ENCODE assay signal across 10 cellular contexts in genomic region chr3:126213376-126214044, GRCh38. TPM values are rescaled to one million over a fixed set of nuclear protein-coding genes. Genes with fewer than 3 reads are reported as not detected.
DNase-seq lines count a peak whose midpoint lies in the region; ATAC-seq, FAIRE-seq and TF ChIP-seq lines count a peak whose summit lies in the region.
"Had no signal": no experiment of that assay in that cellular context is flagged by ENCODE, and none has a peak within 500 bp of the region (broad histone marks: within the 10 kb centered on the region; RNA-seq: fewer than 3 reads in every experiment).

No MANE protein-coding gene starts in this region.

- no peaks in the 10 kb centered on the region for H3K27me3 ChIP-seq in keratinocyte (ENCODE audit: control insufficient read depth, extremely low read depth, insufficient read depth, low read length)
- H3K27me3 ChIP-seq in gastrocnemius medialis, result peaks cover 0 to 11% (median 0%) of the 10 kb centered on the region in 3 donors

- no peaks in the 10 kb centered on the region for H4K20me1 ChIP-seq in keratinocyte (ENCODE audit: control insufficient read depth, extremely low read depth, insufficient read depth, low read length)

- H3K4me1 ChIP-seq in keratinocyte (ENCODE audit: control insufficient read depth, extremely low read depth, insufficient read depth, low read length), result peaks cover 31% of the 10 kb centered on the region
- peaks cover 14 to 15% of the 10 kb centered on the region in 2 donors for H3K4me1 ChIP-seq in gastrocnemius medialis

- peaks cover 1% of the 10 kb centered on the region; the same call in 1 of the 2 replicates for H3K27me3 Mint-ChIP-seq in HFFc6 (ENCODE audit: insufficient read depth)

- H3K36me3 ChIP-seq in keratinocyte (ENCODE audit: control insufficient read depth in 2 of 2, extremely low read depth in 1 of 2, insufficient read depth in 2 of 2, low read length in 2 of 2) (no peaks in the 10 kb centered on the region), gastrocnemius medialis (no peaks in the 10 kb centered on the region)

- dilution Hi-C loops in keratinocyte (cut with MboI; ENCODE audit: extremely low pct_ligation_motif_present, low sequenced_read_pairs), result no loop called here

- no peak for TF ChIP-seq POLR2A in gastrocnemius medialis (IDR thresholded peaks at IDR 0.05)

- H3K9me3 ChIP-seq in keratinocyte (ENCODE audit: control insufficient read depth, low read depth, low read length) (no peaks in the 10 kb centered on the region), gastrocnemius medialis (no peaks in the 10 kb centered on the region)

- H2AFZ ChIP-seq in keratinocyte (ENCODE audit: control insufficient read depth, low read length), result peak overlapping the region; percentile 81

- intact Hi-C loops in gastrocnemius medialis (cut with DNase I; ENCODE audit: low total_unique reads), result loop anchor here (1.0 to 2.0 kb wide), 3 partner anchors 15 to 79 kb away; partner anchors contain the start of gene ALDH1L1

- H3K9ac ChIP-seq in keratinocyte (ENCODE audit: control insufficient read depth, extremely low read depth, insufficient read depth, low read length), result peak overlapping the region; percentile 18

- H3K9me1 ChIP-seq in keratinocyte (ENCODE audit: control insufficient read depth, extremely low read depth, insufficient read depth, low read length), result no peaks in the 10 kb centered on the region

- H3K4me3 ChIP-seq in keratinocyte (ENCODE audit: control insufficient read depth in 2 of 3, extremely low read depth in 1 of 3, insufficient read depth in 2 of 3, low read depth in 1 of 3, low read length in 3 of 3) (peak overlapping the region in 1 of 3 experiments; percentile 44), gastrocnemius medialis (peak overlapping the region; percentile 54 to 84 (median 62))

- peaks cover 73% of the 10 kb centered on the region for H3K4me1 Mint-ChIP-seq in HFFc6 (ENCODE audit: low read depth)

- H3K36me3 Mint-ChIP-seq in HFFc6 (ENCODE audit: low read depth), result peaks cover 9% of the 10 kb centered on the region

- in situ Hi-C loops in gastrocnemius medialis (cut with MboI; ENCODE audit: low sequenced_read_pairs in 4 of 4), result no loop called here

- DNase-seq in HFFc6 (no peak), caudate nucleus (lab: John Stamatoyannopoulos, UW) (peak in 10 of 61 donors; percentile 9 to 62 (median 30)), keratinocyte (ENCODE audit: low read depth, low spot score) (no peak), gastrocnemius medialis (no peak), NCI-H2029 (lab: John Stamatoyannopoulos, UW) (no peak), occipital lobe (lab: John Stamatoyannopoulos, UW) (no peak)
- DNase-seq in activated CD4-positive, alpha-beta T cell treated with anti-CD3 and anti-CD28 coated beads, Interleukin-2, amount 50 U/mL, for 4 hours, result no peak
- DNase-seq: activated B cell treated with CpG ODN at 0.5 μM for 24 hours; stimulated activated CD4-positive, alpha-beta T cell treated with anti-CD3 and anti-CD28 coated beads, Interleukin-1b, Interleukin-23, amount 100 ng/mL, for 48 hours had no signal

- FAIRE-seq in keratinocyte (lab: Jason Lieb, UNC), result no peak

- H3K27ac ChIP-seq in caudate nucleus (ENCODE audit: low read depth, low read length), result peak overlapping the region; percentile 44
- no peak overlapping the region for H3K27ac ChIP-seq in keratinocyte (ENCODE audit: control insufficient read depth, insufficient read depth, low read length)
- H3K27ac ChIP-seq in gastrocnemius medialis, result peak overlapping the region; percentile 8 to 60 (median 36)

- peaks cover 3% of the 10 kb centered on the region; the same call in 1 of the 2 replicates for H3K9me3 Mint-ChIP-seq in HFFc6
- H3K9me3 Mint-ChIP-seq: activated B cell treated with CpG ODN at 0.5 μM for 24 hours had no signal

- H3K4me2 ChIP-seq in keratinocyte (ENCODE audit: control insufficient read depth, extremely low read depth, insufficient read depth, low read depth, low read length), result peak overlapping the region; percentile 58

- ATAC-seq in gastrocnemius medialis, result peak; percentile 49 to 66
- ATAC-seq in GM21381 (IDR thresholded peaks at IDR 0.05; ENCODE audit: unreplicated experiment), result no peak

- H3K27ac Mint-ChIP-seq in HFFc6, result peak overlapping the region; percentile 89
- H3K27ac Mint-ChIP-seq: activated B cell treated with CpG ODN at 0.5 μM for 24 hours had no signal

- TF ChIP-seq CTCF in HFFc6 (IDR thresholded peaks at IDR 0.05) (0 out of 2 replicates have a peak, but pooled peaks have one; percentile 19), keratinocyte (optimal IDR thresholded peaks at IDR 0.05 in 1 of 3, IDR thresholded peaks at IDR 0.05 in 1 of 3, conservative IDR thresholded peaks at IDR 0.05 in 1 of 3; ENCODE audit: extremely low read depth in 1 of 3, insufficient read depth in 2 of 3, low read length in 3 of 3) (no peak), gastrocnemius medialis (IDR thresholded peaks at IDR 0.05 in 4 of 5, conservative IDR thresholded peaks at IDR 0.05 in 1 of 5) (peak in 1 of 5 experiments; percentile 7)

- no peaks in the 10 kb centered on the region for H3K79me2 ChIP-seq in keratinocyte (ENCODE audit: control insufficient read depth, insufficient read depth, low read length)

- H3K4me3 Mint-ChIP-seq in HFFc6, result peak overlapping the region; percentile 74

RNA-seq across cellular contexts. Expression of gene ALDH1L1, which starts 33.1 kb away (rescaled TPM):
- total RNA-seq in HFFc6 (2021; fragmentation: NEBNext Ultra II Directional; extraction: Animal tissue kit (Norgen Biotek cat#: 25700)), result under 1 TPM in 1 of 6 experiments, not detected in 5; 0.05 TPM
- polyA plus RNA-seq in keratinocyte, result 0.09 to 0.35 TPM (median 0.17 TPM) in 3 replicates
- not detected for polyA plus RNA-seq in keratinocyte (2011; ENCODE audit: low read depth)
- 0.15 and 0.19 TPM in 2 replicates for polyA plus RNA-seq in keratinocyte (2011; cell fraction: cytosol; rRNA removed)
- 0.20 and 0.25 TPM in 2 replicates for polyA plus RNA-seq in keratinocyte (2011; cell fraction: nucleus; rRNA removed)
- polyA plus RNA-seq in keratinocyte (2012; ENCODE audit: low replicate concordance), result 0.23 and 0.30 TPM in 2 replicates
- 0.23 to 0.77 TPM (median 0.30 TPM) in 3 replicates for polyA minus RNA-seq in keratinocyte
- not detected for polyA minus RNA-seq in keratinocyte (2011; cell fraction: cytosol; rRNA and poly(A)+ RNA removed)
- polyA minus RNA-seq in keratinocyte (2011; cell fraction: nucleus; rRNA and poly(A)+ RNA removed), result not detected in 2 replicates
- total RNA-seq in gastrocnemius medialis (100 to 1,000 TPM in 1 of 4 donors, 10 to 100 TPM in 3; 43.5 to 108 (median 69.0) TPM), occipital lobe (2.7 TPM)
- total RNA-seq: activated B cell treated with CpG ODN at 0.5 μM for 24 hours had no signal

Comparison
In these comparisons a context has a peak if more than half of its experiments do, and no peak if none do; other contexts are left out.
1. RNA of gene ALDH1L1, which starts 33.1 kb away (total RNA-seq): 43.5 to 108 TPM in gastrocnemius medialis; 2.7 TPM in occipital lobe (single experiment) and 0.05 TPM in HFFc6; every median in the first group is over 10 times any median in the second.